In genomic region chr2:204108874-204109295, GRCh38 we compare ENCODE assay signal across 10 cellular contexts.
A peak's percentile ranks its signal among the peaks of the same experiment; 100 is the strongest.
DNase-seq lines count a peak whose midpoint lies in the region; ATAC-seq and TF ChIP-seq lines count a peak whose summit lies in the region.
"Had no signal": no experiment of that assay in that cellular context is flagged by ENCODE, and none has a peak within 500 bp of the region (broad histone marks: within the 10 kb centered on the region; RNA-seq: fewer than 3 reads in every experiment).

No MANE protein-coding gene starts in this region.

- H3K9me3 ChIP-seq in CD8-positive, alpha-beta T cell (ENCODE audit: low read length), result no peaks in the 10 kb centered on the region
- H3K9me3 ChIP-seq in Karpas-422 (ENCODE audit: low read length) (no peaks in the 10 kb centered on the region), neural progenitor cell (ENCODE audit: low read depth) (no peaks in the 10 kb centered on the region)

- H3K27me3 Mint-ChIP-seq in CD8-positive, alpha-beta T cell (ENCODE audit: low read depth), result no peaks in the 10 kb centered on the region
- peaks cover 2% of the 10 kb centered on the region for H3K27me3 Mint-ChIP-seq in activated naive CD8-positive, alpha-beta T cell treated with anti-CD3 and anti-CD28 coated beads, Interleukin-2, amount 50 U/mL, for 24 hours
- peaks cover 2% of the 10 kb centered on the region for H3K27me3 Mint-ChIP-seq in neural progenitor cell (ENCODE audit: insufficient read depth, low read depth)

- TF ChIP-seq CTCF in CD8-positive, alpha-beta T cell (IDR thresholded peaks at IDR 0.05), result no peak
- TF ChIP-seq CTCF in neural progenitor cell (IDR thresholded peaks at IDR 0.05), result no peak

- no peak overlapping the region for H3K27ac ChIP-seq in CD8-positive, alpha-beta T cell (ENCODE audit: low read depth, low read length)
- no peak overlapping the region for H3K27ac ChIP-seq in Karpas-422 (ENCODE audit: low read length)
- no peak overlapping the region for H3K27ac ChIP-seq in neural progenitor cell

- H2AFZ ChIP-seq in Karpas-422 (ENCODE audit: low read length), result no peak overlapping the region
- peak overlapping the region; percentile 94 for H2AFZ ChIP-seq in neural progenitor cell (replicated peaks)

- H3K79me2 ChIP-seq in Karpas-422 (ENCODE audit: low read length) (no peaks in the 10 kb centered on the region), neural progenitor cell (ENCODE audit: low read depth) (no peaks in the 10 kb centered on the region)

- peak in 1 of 7 experiments; percentile 21 for DNase-seq in CD8-positive, alpha-beta T cell
- DNase-seq in Karpas-422 (peak; percentile 28), neural progenitor cell (ENCODE audit: low spot score) (no peak), amygdala (lab: John Stamatoyannopoulos, UW) (no peak), NCI-H2107 treated with DMSO at 0.1 percent for 48 hours (lab: John Stamatoyannopoulos, UW; ENCODE audit: unreplicated experiment) (no peak), inferior parietal cortex (ENCODE audit: extremely low spot score) (no peak)
- DNase-seq in activated naive CD8-positive, alpha-beta T cell treated with anti-CD3 and anti-CD28 coated beads, Interleukin-2, amount 50 U/mL, for 24 hours, result peak; percentile 20
- no peak for DNase-seq in stimulated activated naive CD4-positive, alpha-beta T cell treated with Interleukin-2 at 50 U/mL for 16 hours (lab: John Stamatoyannopoulos, UW)
- DNase-seq: NCI-H226 had no signal

- no peaks in the 10 kb centered on the region for H3K36me3 ChIP-seq in CD8-positive, alpha-beta T cell (ENCODE audit: insufficient read depth, low read length)
- H3K36me3 ChIP-seq in Karpas-422 (ENCODE audit: insufficient read depth, low read length) (no peaks in the 10 kb centered on the region), neural progenitor cell (no peaks in the 10 kb centered on the region)

- H4K20me1 ChIP-seq in Karpas-422 (ENCODE audit: insufficient read depth, low read depth, low read length) (no peaks in the 10 kb centered on the region), neural progenitor cell (ENCODE audit: low read depth) (no peaks in the 10 kb centered on the region)

- H3K9ac ChIP-seq in Karpas-422 (ENCODE audit: low read length) (no peak overlapping the region), neural progenitor cell (no peak overlapping the region)

- no peaks in the 10 kb centered on the region for H3K9me3 Mint-ChIP-seq in CD8-positive, alpha-beta T cell
- no peaks in the 10 kb centered on the region for H3K9me3 Mint-ChIP-seq in activated naive CD8-positive, alpha-beta T cell treated with anti-CD3 and anti-CD28 coated beads, Interleukin-2, amount 50 U/mL, for 24 hours
- H3K9me3 Mint-ChIP-seq in neural progenitor cell, result no peaks in the 10 kb centered on the region

- POLR2A ChIA-PET in CD8-positive, alpha-beta T cell (lab: Charles Lee), result no interaction called here

- no peaks in the 10 kb centered on the region for H3F3A ChIP-seq in neural progenitor cell (ENCODE audit: low read depth)

- H3K9me2 ChIP-seq in Karpas-422 (replicated peaks; ENCODE audit: insufficient read depth, low read length), result no peaks in the 10 kb centered on the region

- peaks cover 30% of the 10 kb centered on the region for H3K4me1 ChIP-seq in CD8-positive, alpha-beta T cell (ENCODE audit: insufficient read depth, low read length)
- no peaks in the 10 kb centered on the region for H3K4me1 ChIP-seq in Karpas-422 (ENCODE audit: low read length)
- H3K4me1 ChIP-seq in neural progenitor cell, result peaks cover 7% of the 10 kb centered on the region

- CTCF ChIA-PET in CD8-positive, alpha-beta T cell (lab: Charles Lee), result interaction anchor here (0.6 to 10.6 kb wide), 12 partner anchors 11 to 1839 kb away, joined by 3 to 146 read pairs (median 3); no protein-coding TSS in a partner anchor

- H3K27me3 ChIP-seq in CD8-positive, alpha-beta T cell (ENCODE audit: insufficient read depth, low read length), result no peaks in the 10 kb centered on the region
- no peaks in the 10 kb centered on the region for H3K27me3 ChIP-seq in Karpas-422 (ENCODE audit: low read length)
- no peaks in the 10 kb centered on the region for H3K27me3 ChIP-seq in neural progenitor cell

- no peak overlapping the region for H3K4me3 ChIP-seq in CD8-positive, alpha-beta T cell (ENCODE audit: low read depth, low read length)
- no peak overlapping the region for H3K4me3 ChIP-seq in Karpas-422 (ENCODE audit: low read length)
- no peak overlapping the region for H3K4me3 ChIP-seq in neural progenitor cell
- H3K4me3 ChIP-seq: lung had no signal

- intact Hi-C loops in CD8-positive, alpha-beta T cell (cut with DNase I, micrococcal nuclease), result loop anchor here (1.0 to 5.0 kb wide), 8 partner anchors 69 to 1840 kb away; partner anchors contain the start of gene NRP2 (in 1 of the 2)

- H3K4me2 ChIP-seq in Karpas-422 (ENCODE audit: low read depth, low read length, poor library complexity, severe bottlenecking) (no peak overlapping the region), neural progenitor cell (peak overlapping the region; percentile 55)

- H3K36me3 Mint-ChIP-seq in CD8-positive, alpha-beta T cell, result no peaks in the 10 kb centered on the region
- no peaks in the 10 kb centered on the region for H3K36me3 Mint-ChIP-seq in activated naive CD8-positive, alpha-beta T cell treated with anti-CD3 and anti-CD28 coated beads, Interleukin-2, amount 50 U/mL, for 24 hours (ENCODE audit: low read depth)
- H3K36me3 Mint-ChIP-seq in neural progenitor cell, result no peaks in the 10 kb centered on the region

- peak overlapping the region; percentile 57 for H3K4me3 Mint-ChIP-seq in CD8-positive, alpha-beta T cell
- H3K4me3 Mint-ChIP-seq in activated naive CD8-positive, alpha-beta T cell treated with anti-CD3 and anti-CD28 coated beads, Interleukin-2, amount 50 U/mL, for 24 hours, result peak overlapping the region; percentile 73
- no peak overlapping the region for H3K4me3 Mint-ChIP-seq in neural progenitor cell

- H3K27ac Mint-ChIP-seq in CD8-positive, alpha-beta T cell, result peak overlapping the region; percentile 0
- peak overlapping the region; percentile 85 for H3K27ac Mint-ChIP-seq in activated naive CD8-positive, alpha-beta T cell treated with anti-CD3 and anti-CD28 coated beads, Interleukin-2, amount 50 U/mL, for 24 hours
- H3K27ac Mint-ChIP-seq in neural progenitor cell, result no peak overlapping the region

- peak; percentile 22 for ATAC-seq in CD8-positive, alpha-beta T cell
- peak; percentile 50 for ATAC-seq in activated naive CD8-positive, alpha-beta T cell treated with anti-CD3 and anti-CD28 coated beads, Interleukin-2, amount 50 U/mL, for 24 hours

- H3K4me1 Mint-ChIP-seq in CD8-positive, alpha-beta T cell (ENCODE audit: low read depth), result peaks cover 39% of the 10 kb centered on the region
- peaks cover 79% of the 10 kb centered on the region for H3K4me1 Mint-ChIP-seq in activated naive CD8-positive, alpha-beta T cell treated with anti-CD3 and anti-CD28 coated beads, Interleukin-2, amount 50 U/mL, for 24 hours
- H3K4me1 Mint-ChIP-seq in neural progenitor cell, result peaks cover 42% of the 10 kb centered on the region

Comparison
In these comparisons a context has a peak if more than half of its experiments do, and no peak if none do; other contexts are left out.
1. DNase-seq: peak in Karpas-422 (single experiment) and activated naive CD8-positive, alpha-beta T cell treated with anti-CD3 and anti-CD28 coated beads, Interleukin-2, amount 50 U/mL, for 24 hours (single experiment); none in neural progenitor cell (single experiment), amygdala (0 of 56), stimulated activated naive CD4-positive, alpha-beta T cell treated with Interleukin-2 at 50 U/mL for 16 hours (single experiment), NCI-H2107 treated with DMSO at 0.1 percent for 48 hours (single experiment) and inferior parietal cortex (single experiment).